Comparison of ENCODE assay signal across 8 cellular contexts in genomic region chr7:100493476-100494264, GRCh38. TPM values are rescaled to one million over a fixed set of nuclear protein-coding genes. Genes with fewer than 3 reads are reported as not detected.
DNase-seq lines count a peak whose midpoint lies in the region; ATAC-seq, FAIRE-seq and TF ChIP-seq lines count a peak whose summit lies in the region.

No MANE protein-coding gene starts in this region.

- BruUV-seq in GM12878 (replicated peaks; lab: Mats Ljungman, UMichigan), result no TSS peak

- H3K27me3 ChIP-seq in GM12878 (replicated peaks in 1 of 2; ENCODE audit: control insufficient read depth in 2 of 2, insufficient read depth in 2 of 2, low read length in 1 of 2) (no peaks in the 10 kb centered on the region), testis (no peaks in the 10 kb centered on the region)

- WGBS in GM12878 (ENCODE audit: insufficient coverage, insufficient replicate concordance, low lambda C conversion rate, missing lambda C conversion rate), result 30% methylated on average over 18 of the region's 56 CpGs
- WGBS in testis, 2 donors, result 20 to 31% methylated on average over 9 to 37 of the region's 56 CpGs

- TF ChIP-seq RAD21 in GM12878 (IDR thresholded peaks at IDR 0.05; ENCODE audit: insufficient read depth, low read depth, low read length), result peak; percentile 43; the same call in 1 of the 2 replicates

- ATAC-seq in GM12878 (peak; percentile 82), left colon (peak; percentile 83), HG03457 (IDR thresholded peaks at IDR 0.05; ENCODE audit: unreplicated experiment) (no peak)

- H3K27ac ChIP-seq in GM12878 (ENCODE audit: control insufficient read depth, insufficient read depth) (no peak overlapping the region), testis (no peak overlapping the region)

- POLR2A ChIA-PET in GM12878 (lab: Charles Lee), result no interaction called here

- no peak for TF ChIP-seq EP300 in GM12878 (IDR thresholded peaks at IDR 0.05; ENCODE audit: borderline replicate concordance in 1 of 2, control insufficient read depth in 1 of 2, low read depth in 2 of 2, low read length in 2 of 2)

- peak overlapping the region; percentile 48 for H3K4me3 ChIP-seq in GM12875 (ENCODE audit: low read depth, low read length)
- H3K4me3 ChIP-seq in GM12878, result peak overlapping the region; percentile 53
- peak overlapping the region in 1 of 2 donors; percentile 50 for H3K4me3 ChIP-seq in testis

- no peaks in the 10 kb centered on the region for H3K36me3 Mint-ChIP-seq in T-helper 1 cell treated with Interleukin-12 subunit alpha and Interleukin-12 subunit beta and Interleukin-4 antibody, amounts not matched to agents 30 μg/mL and 1 μg/mL, for 36 hours (ENCODE audit: low read depth)

- 0 out of 2 replicates have a peak, but pooled peaks cover 4% of the 10 kb centered on the region for H3K4me1 ChIP-seq in GM12878 (ENCODE audit: control insufficient read depth, insufficient read depth, low read length)
- H3K4me1 ChIP-seq in testis, result peaks cover 8% of the 10 kb centered on the region

- H3K79me2 ChIP-seq in GM12878 (ENCODE audit: control insufficient read depth, insufficient read depth, low read length), result no peaks in the 10 kb centered on the region

- no peaks in the 10 kb centered on the region for H3K9me3 Mint-ChIP-seq in T-helper 1 cell treated with Interleukin-12 subunit alpha and Interleukin-12 subunit beta and Interleukin-4 antibody, amounts not matched to agents 30 μg/mL and 1 μg/mL, for 36 hours

- no peak for FAIRE-seq in GM12878 (lab: Jason Lieb, UNC)

- in situ Hi-C loops in GM12878 (cut with MboI), result no loop called here

- intact Hi-C loops in GM12878 (cut with micrococcal nuclease; ENCODE audit: unreplicated experiment), result no loop called here
- intact Hi-C loops in left colon (cut with DNase I, micrococcal nuclease), result no loop called here
- intact Hi-C loops in testis (cut with DNase I; ENCODE audit: low total_unique reads), result no loop called here

- H3K4me2 ChIP-seq in GM12878 (ENCODE audit: control insufficient read depth, insufficient read depth), result peak overlapping the region; percentile 86; the same call in 1 of the 2 replicates

- peaks cover 15% of the 10 kb centered on the region for H3K4me1 Mint-ChIP-seq in T-helper 1 cell treated with Interleukin-12 subunit alpha and Interleukin-12 subunit beta and Interleukin-4 antibody, amounts not matched to agents 30 μg/mL and 1 μg/mL, for 36 hours (ENCODE audit: low read depth)

- RAD21 ChIA-PET in GM12878 (lab: Charles Lee; ENCODE audit: unreplicated experiment), result interaction anchor here (1.0 to 1.5 kb wide), 2 partner anchors 16 to 66 kb away, joined by 3 to 8 read pairs; no protein-coding TSS in a partner anchor

- no peak overlapping the region for H3K27ac Mint-ChIP-seq in T-helper 1 cell treated with Interleukin-12 subunit alpha and Interleukin-12 subunit beta and Interleukin-4 antibody, amounts not matched to agents 30 μg/mL and 1 μg/mL, for 36 hours

- H3K9me3 ChIP-seq in GM12878 (replicated peaks; ENCODE audit: control insufficient read depth, insufficient read depth, low read length) (no peaks in the 10 kb centered on the region), testis (no peaks in the 10 kb centered on the region)

- SMC1A ChIA-PET in GM12878 (lab: Charles Lee; ENCODE audit: uncharacterized antibody, unreplicated experiment), result interaction anchor here (1.1 to 2.8 kb wide), 6 partner anchors 9 to 68 kb away, joined by 3 to 14 read pairs (median 4); no protein-coding TSS in a partner anchor

- DNase-seq in GM12878 (ENCODE audit: low read depth, low spot score), result no peak
- DNase-seq in left colon, result peak in 1 of 2 donors; percentile 76
- DNase-seq in stimulated activated CD4-positive, alpha-beta T cell treated with anti-CD3 and anti-CD28 coated beads, Interleukin-4, amount 100 ng/mL, for 24 hours, result peak; percentile 66
- no peak for DNase-seq in ureter (ENCODE audit: low spot score)
- no peak for DNase-seq in testis

- peak overlapping the region; percentile 51 for H3K4me3 Mint-ChIP-seq in T-helper 1 cell treated with Interleukin-12 subunit alpha and Interleukin-12 subunit beta and Interleukin-4 antibody, amounts not matched to agents 30 μg/mL and 1 μg/mL, for 36 hours

- H3K36me3 ChIP-seq in GM12878 (ENCODE audit: control insufficient read depth in 2 of 2, insufficient read depth in 2 of 2, low read length in 1 of 2) (no peaks in the 10 kb centered on the region), testis (ENCODE audit: low read depth, missing control alignments) (no peaks in the 10 kb centered on the region)

- CTCF ChIA-PET in GM12878 (lab: Yijun Ruan, JAX), result interaction anchor here (0.6 to 3.2 kb wide), 5 partner anchors 10 to 66 kb away, joined by 3 to 15 read pairs (median 4); partner anchors contain the start of gene NYAP1

- TF ChIP-seq POLR2A in GM12878 (IDR thresholded peaks at IDR 0.05; ENCODE audit: low read depth, low read length) (peak; percentile 27; the same call in 1 of the 2 replicates), testis (IDR thresholded peaks at IDR 0.05) (no peak)

- TF ChIP-seq CTCF in GM12875 (IDR thresholded peaks at IDR 0.05; ENCODE audit: borderline replicate concordance, insufficient read depth, low read depth, low read length) (peak; percentile 26; the same call in 1 of the 2 replicates), GM12878 (IDR thresholded peaks at IDR 0.05 in 2 of 3, conservative IDR thresholded peaks at IDR 0.05 in 1 of 3; ENCODE audit: control insufficient read depth in 2 of 3, extremely low read depth in 1 of 3, insufficient read depth in 1 of 3, low read depth in 3 of 3, low read length in 3 of 3) (peak in 2 of 3 experiments; percentile 16 to 37; a peak in 3 of 6 replicates), testis (IDR thresholded peaks at IDR 0.05) (no peak)

- no peaks in the 10 kb centered on the region for H4K20me1 ChIP-seq in GM12878 (ENCODE audit: control insufficient read depth, insufficient read depth)

- H3K27me3 Mint-ChIP-seq in T-helper 1 cell treated with Interleukin-12 subunit alpha and Interleukin-12 subunit beta and Interleukin-4 antibody, amounts not matched to agents 30 μg/mL and 1 μg/mL, for 36 hours (ENCODE audit: low read depth), result peaks cover 16% of the 10 kb centered on the region

- H2AFZ ChIP-seq in GM12878 (ENCODE audit: control insufficient read depth, low read depth, low read length), result peak overlapping the region; percentile 59

- peak overlapping the region; percentile 0; the same call in 1 of the 2 replicates for H3K9ac ChIP-seq in GM12878 (ENCODE audit: control insufficient read depth, insufficient read depth, low read length)

RNA-seq across cellular contexts. Expression of gene NYAP1, which starts 9.9 kb away (rescaled TPM):
- total RNA-seq in GM12878 (2013; cell fraction: nucleolus; rRNA removed), result 0.10 TPM in 1 of 2 replicates, not detected in the other
- 0.05 and 0.06 TPM in 2 replicates for total RNA-seq in GM12878 (2014; rRNA removed)
- total RNA-seq in GM12878 (2014; rRNA removed; fragmentation: Illumina TruSeq; extraction: Trizol), result 0.04 and 0.05 TPM in 2 replicates
- total RNA-seq in GM12878 (2021), result 0.15 and 0.19 TPM in 2 replicates
- 0.07 TPM for polyA plus RNA-seq in GM12878 (2011; ENCODE audit: low read depth)
- polyA plus RNA-seq in GM12878 (2011; rRNA removed), result not detected in 2 replicates
- polyA plus RNA-seq in GM12878 (2011; cell fraction: cytosol; rRNA removed), result not detected in 2 replicates
- 0.10 and 0.12 TPM in 2 replicates for polyA plus RNA-seq in GM12878 (2011; cell fraction: nucleus; rRNA removed)
- 0.17 and 0.23 TPM in 2 replicates for polyA plus RNA-seq in GM12878 (2012)
- not detected in 2 replicates for polyA plus RNA-seq in GM12878 (2014; fragmentation: Illumina TruSeq; extraction: Trizol)
- polyA plus RNA-seq in GM12878 (2014; fragmentation: Nextera tagmentation; extraction: Ambion mirVana), result not detected
- polyA plus RNA-seq in GM12878 (2014; rRNA removed), result 0.28 and 0.49 TPM in 2 replicates
- polyA plus RNA-seq in GM12878 (2016; fragmentation: Nextera tagmentation; extraction: Ambion mirVana), result not detected
- polyA minus RNA-seq in GM12878 (2011; rRNA and poly(A)+ RNA removed), result not detected in 2 replicates
- polyA minus RNA-seq in GM12878 (2011; cell fraction: cytosol; rRNA and poly(A)+ RNA removed), result not detected in 2 replicates
- polyA minus RNA-seq in GM12878 (2011; cell fraction: nucleus; rRNA and poly(A)+ RNA removed), result not detected in 2 replicates
- under 1 TPM; 0.27 to 0.47 TPM for total RNA-seq in left colon
- total RNA-seq in ureter, result 0.68 TPM
- 10 to 100 TPM; 24.7 to 27.3 TPM for total RNA-seq in testis
- 15.7 TPM for polyA plus RNA-seq in testis (ENCODE audit: insufficient read depth, low read depth, low replicate concordance)

RNA-seq across cellular contexts. Expression of gene TSC22D4, which starts 14.7 kb away (rescaled TPM):
- total RNA-seq in GM12878 (2013; cell fraction: nucleolus; rRNA removed), result 37.8 and 39.1 TPM in 2 replicates
- total RNA-seq in GM12878 (2014; rRNA removed) (33.2 and 39.9 TPM in 2 replicates), GM12878 (2014; rRNA removed; fragmentation: Illumina TruSeq; extraction: Trizol) (11.7 and 16.2 TPM in 2 replicates), GM12878 (2021) (63.7 and 65.7 TPM in 2 replicates), left colon (10 to 100 TPM; 45.9 to 57.2 TPM), ureter (42.9 TPM), testis (100 to 1,000 TPM; 135 to 165 TPM)
- polyA plus RNA-seq in GM12878 (2011; ENCODE audit: low read depth), result 18.1 TPM
- polyA plus RNA-seq in GM12878 (2011; rRNA removed) (7.3 and 13.8 TPM in 2 replicates), GM12878 (2014; fragmentation: Illumina TruSeq; extraction: Trizol) (8.3 and 13.7 TPM in 2 replicates), GM12878 (2014; fragmentation: Nextera tagmentation; extraction: Ambion mirVana) (1 to 10 TPM in 1 of 2 experiments, under 1 TPM in 1; 0.50 to 1.2 TPM), GM12878 (2014; rRNA removed) (47.8 and 55.6 TPM in 2 replicates), GM12878 (2016; fragmentation: Nextera tagmentation; extraction: Ambion mirVana) (10 to 100 TPM; 32.6 to 33.3 TPM), testis (ENCODE audit: insufficient read depth, low read depth, low replicate concordance) (57.4 TPM)
- 22.0 and 27.1 TPM in 2 replicates for polyA plus RNA-seq in GM12878 (2011; cell fraction: cytosol; rRNA removed)
- 59.8 and 71.4 TPM in 2 replicates for polyA plus RNA-seq in GM12878 (2011; cell fraction: nucleus; rRNA removed)
- 51.5 and 56.1 TPM in 2 replicates for polyA plus RNA-seq in GM12878 (2012)
- polyA minus RNA-seq in GM12878 (2011; rRNA and poly(A)+ RNA removed), result 8.7 and 22.5 TPM in 2 replicates
- polyA minus RNA-seq in GM12878 (2011; cell fraction: cytosol; rRNA and poly(A)+ RNA removed), result 21.2 TPM in 2 replicates
- polyA minus RNA-seq in GM12878 (2011; cell fraction: nucleus; rRNA and poly(A)+ RNA removed), result 11.8 and 19.4 TPM in 2 replicates

RNA-seq across cellular contexts. Expression of gene SPACDR, which starts 29.6 kb away (rescaled TPM):
- 4.9 and 5.0 TPM in 2 replicates for total RNA-seq in GM12878 (2013; cell fraction: nucleolus; rRNA removed)
- total RNA-seq in GM12878 (2014; rRNA removed) (0.49 and 1.2 TPM in 2 replicates), GM12878 (2014; rRNA removed; fragmentation: Illumina TruSeq; extraction: Trizol) (0.18 and 0.28 TPM in 2 replicates), GM12878 (2021) (1.1 and 1.5 TPM in 2 replicates), left colon (under 1 TPM; 0.31 to 0.39 TPM), ureter (not detected), testis (10 to 100 TPM; 34.0 to 45.8 TPM)
- 0.43 TPM for polyA plus RNA-seq in GM12878 (2011; ENCODE audit: low read depth)
- polyA plus RNA-seq in GM12878 (2011; rRNA removed) (0.65 and 0.81 TPM in 2 replicates), GM12878 (2014; fragmentation: Illumina TruSeq; extraction: Trizol) (0.56 TPM in 1 of 2 replicates, not detected in the other), GM12878 (2014; fragmentation: Nextera tagmentation; extraction: Ambion mirVana) (under 1 TPM; 0.29 TPM), GM12878 (2014; rRNA removed) (0.78 and 1.2 TPM in 2 replicates), GM12878 (2016; fragmentation: Nextera tagmentation; extraction: Ambion mirVana) (under 1 TPM; 0.60 to 0.71 TPM), testis (ENCODE audit: insufficient read depth, low read depth, low replicate concordance) (84.9 TPM)
- 0.80 and 1.1 TPM in 2 replicates for polyA plus RNA-seq in GM12878 (2011; cell fraction: cytosol; rRNA removed)
- 4.4 and 5.2 TPM in 2 replicates for polyA plus RNA-seq in GM12878 (2011; cell fraction: nucleus; rRNA removed)
- polyA plus RNA-seq in GM12878 (2012), result 1.3 and 1.6 TPM in 2 replicates
- polyA minus RNA-seq in GM12878 (2011; rRNA and poly(A)+ RNA removed), result 0.51 and 2.3 TPM in 2 replicates
- polyA minus RNA-seq in GM12878 (2011; cell fraction: cytosol; rRNA and poly(A)+ RNA removed), result not detected in 2 replicates
- polyA minus RNA-seq in GM12878 (2011; cell fraction: nucleus; rRNA and poly(A)+ RNA removed), result 0.85 TPM in 1 of 2 replicates, not detected in the other

RNA-seq across cellular contexts. Expression of gene AGFG2, which starts 45.3 kb away (rescaled TPM):
- total RNA-seq in GM12878 (2013; cell fraction: nucleolus; rRNA removed), result 48.5 and 51.9 TPM in 2 replicates
- 47.8 and 60.3 TPM in 2 replicates for total RNA-seq in GM12878 (2014; rRNA removed)
- total RNA-seq in GM12878 (2014; rRNA removed; fragmentation: Illumina TruSeq; extraction: Trizol), result 14.9 and 18.0 TPM in 2 replicates
- total RNA-seq in GM12878 (2021), result 71.5 and 75.1 TPM in 2 replicates
- 7.2 TPM for polyA plus RNA-seq in GM12878 (2011; ENCODE audit: low read depth)
- polyA plus RNA-seq in GM12878 (2011; rRNA removed), result 10.2 and 24.2 TPM in 2 replicates
- polyA plus RNA-seq in GM12878 (2011; cell fraction: cytosol; rRNA removed), result 25.0 and 44.5 TPM in 2 replicates
- 54.0 and 54.7 TPM in 2 replicates for polyA plus RNA-seq in GM12878 (2011; cell fraction: nucleus; rRNA removed)
- 25.3 and 36.4 TPM in 2 replicates for polyA plus RNA-seq in GM12878 (2012)
- polyA plus RNA-seq in GM12878 (2014; fragmentation: Illumina TruSeq; extraction: Trizol), result 6.6 and 15.6 TPM in 2 replicates
- 1 to 10 TPM in 1 of 2 experiments, under 1 TPM in 1; 0.90 to 1.1 TPM for polyA plus RNA-seq in GM12878 (2014; fragmentation: Nextera tagmentation; extraction: Ambion mirVana)
- 47.0 and 50.2 TPM in 2 replicates for polyA plus RNA-seq in GM12878 (2014; rRNA removed)
- polyA plus RNA-seq in GM12878 (2016; fragmentation: Nextera tagmentation; extraction: Ambion mirVana), result 10 to 100 TPM; 26.7 to 27.0 TPM
- polyA minus RNA-seq in GM12878 (2011; rRNA and poly(A)+ RNA removed), result 16.2 and 34.8 TPM in 2 replicates
- 16.7 and 18.5 TPM in 2 replicates for polyA minus RNA-seq in GM12878 (2011; cell fraction: cytosol; rRNA and poly(A)+ RNA removed)
- polyA minus RNA-seq in GM12878 (2011; cell fraction: nucleus; rRNA and poly(A)+ RNA removed), result 25.1 and 38.4 TPM in 2 replicates
- total RNA-seq in left colon, result 10 to 100 TPM; 65.0 to 75.5 TPM
- total RNA-seq in ureter, result 28.0 TPM
- total RNA-seq in testis, result 10 to 100 TPM; 62.0 to 67.2 TPM
- 51.4 TPM for polyA plus RNA-seq in testis (ENCODE audit: insufficient read depth, low read depth, low replicate concordance)

RNA-seq across cellular contexts. Expression of gene PPP1R35, which starts 57.4 kb away (rescaled TPM):
- total RNA-seq in GM12878 (2013; cell fraction: nucleolus; rRNA removed), result 12.0 and 12.4 TPM in 2 replicates
- total RNA-seq in GM12878 (2014; rRNA removed) (51.3 and 55.5 TPM in 2 replicates), GM12878 (2014; rRNA removed; fragmentation: Illumina TruSeq; extraction: Trizol) (14.1 and 19.6 TPM in 2 replicates), GM12878 (2021) (58.1 and 61.0 TPM in 2 replicates), left colon (10 to 100 TPM; 32.6 to 35.3 TPM), ureter (32.4 TPM), testis (100 to 1,000 TPM in 1 of 2 donors, 10 to 100 TPM in 1; 97.6 to 128 TPM)
- 6.0 TPM for polyA plus RNA-seq in GM12878 (2011; ENCODE audit: low read depth)
- polyA plus RNA-seq in GM12878 (2011; rRNA removed) (7.9 and 15.2 TPM in 2 replicates), GM12878 (2014; fragmentation: Illumina TruSeq; extraction: Trizol) (0.52 and 5.2 TPM in 2 replicates), GM12878 (2014; fragmentation: Nextera tagmentation; extraction: Ambion mirVana) (1 to 10 TPM; 1.8 to 9.9 TPM), GM12878 (2014; rRNA removed) (62.5 and 70.4 TPM in 2 replicates), GM12878 (2016; fragmentation: Nextera tagmentation; extraction: Ambion mirVana) (10 to 100 TPM in 1 of 2 experiments, 1 to 10 TPM in 1; 4.0 to 56.3 TPM), testis (ENCODE audit: insufficient read depth, low read depth, low replicate concordance) (76.4 TPM)
- polyA plus RNA-seq in GM12878 (2011; cell fraction: cytosol; rRNA removed), result 19.4 and 34.8 TPM in 2 replicates
- polyA plus RNA-seq in GM12878 (2011; cell fraction: nucleus; rRNA removed), result 54.8 and 58.1 TPM in 2 replicates
- 31.2 and 32.0 TPM in 2 replicates for polyA plus RNA-seq in GM12878 (2012)
- polyA minus RNA-seq in GM12878 (2011; rRNA and poly(A)+ RNA removed), result 2.0 and 4.9 TPM in 2 replicates
- polyA minus RNA-seq in GM12878 (2011; cell fraction: cytosol; rRNA and poly(A)+ RNA removed), result 6.9 and 9.5 TPM in 2 replicates
- 5.9 and 9.7 TPM in 2 replicates for polyA minus RNA-seq in GM12878 (2011; cell fraction: nucleus; rRNA and poly(A)+ RNA removed)

Comparison
In these comparisons a context has a peak if more than half of its experiments do, and no peak if none do; other contexts are left out.
1. CTCF ChIP-seq: peak in GM12875 (single experiment) and GM12878 (2 of 3); none in testis (0 of 3).
2. RNA of gene NYAP1, which starts 9.9 kb away (total RNA-seq): 24.7 to 27.3 TPM in testis; 0.68 TPM in ureter (single experiment), 0.27 to 0.47 TPM in left colon and 0.04 to 0.19 TPM in GM12878; every median in the first group is over 10 times any median in the second.
3. RNA of gene SPACDR, which starts 29.6 kb away (total RNA-seq): 34.0 to 45.8 TPM in testis; 0.18 to 5.0 TPM in GM12878, 0.31 to 0.39 TPM in left colon and not detected in ureter (single experiment); every median in the first group is over 4 times any median in the second.